8 cellular contexts compared by ENCODE assay signal in the genomic region with DNA sequence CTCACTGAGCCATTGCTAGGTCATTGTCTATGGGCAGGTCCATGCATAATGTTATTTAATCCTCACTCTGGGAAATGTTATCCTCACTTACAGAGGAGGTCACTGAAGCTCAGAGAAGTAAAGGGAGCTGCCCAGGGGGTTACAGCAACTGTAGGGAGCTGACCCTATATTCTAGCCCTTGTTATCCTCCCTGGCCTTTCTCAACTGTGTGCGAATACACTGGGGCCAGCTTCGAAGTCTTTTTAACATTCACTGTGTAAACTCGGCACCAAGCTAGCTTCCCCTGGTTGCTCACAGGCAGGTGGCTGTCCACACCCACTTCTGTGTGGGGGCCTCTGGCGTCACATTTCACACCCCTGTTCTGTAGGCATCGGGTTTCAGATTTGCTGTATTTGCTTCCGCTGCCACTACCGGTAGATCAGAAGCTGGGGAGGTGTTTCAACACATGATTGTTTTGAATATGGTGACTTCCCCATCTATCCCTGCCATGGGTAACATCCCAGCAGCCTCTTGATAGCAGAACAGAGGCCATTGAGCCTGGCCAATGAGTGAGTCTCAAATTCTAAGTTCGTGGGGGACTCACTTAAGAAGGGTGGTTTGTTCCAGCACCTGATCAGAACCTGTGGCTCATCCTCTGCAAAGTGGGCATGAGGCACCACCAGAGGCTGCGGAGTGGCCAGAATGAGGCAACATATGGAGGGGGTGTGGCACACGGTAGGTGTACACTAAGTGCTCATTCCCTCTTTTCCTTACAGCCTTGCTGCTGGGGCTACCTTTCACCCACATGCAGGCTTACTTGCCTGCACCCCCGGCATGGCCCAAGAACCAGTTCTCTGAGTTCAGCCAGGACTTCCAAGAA.
DNase-seq lines count a peak whose midpoint lies in the region; ATAC-seq and TF ChIP-seq lines count a peak whose summit lies in the region.

No MANE protein-coding gene starts in this region.

- no peak overlapping the region for H3K27ac ChIP-seq in A673 (ENCODE audit: low read depth, low read length, poor library complexity, severe bottlenecking)

- intact Hi-C loops in A673 (cut with micrococcal nuclease; ENCODE audit: unreplicated experiment) = no loop called here

- H3K4me3 ChIP-seq in A673 (ENCODE audit: low read depth, low read length, poor library complexity, severe bottlenecking) = no peak overlapping the region

- no peaks in the 10 kb centered on the region for H3K4me1 ChIP-seq in A673 (ENCODE audit: insufficient read depth, low read length, poor library complexity, severe bottlenecking)

- no TSS peak for BruUV-seq in A673 (replicated peaks; lab: Mats Ljungman, UMichigan)

- POLR2A ChIA-PET in A673 (lab: Charles Lee; ENCODE audit: low non-redundant PET) = no interaction called here

- CTCF ChIA-PET in A673 (lab: Charles Lee) = no interaction called here

- ATAC-seq in GM18858 (IDR thresholded peaks at IDR 0.05; ENCODE audit: unreplicated experiment) (peak; percentile 39), HG02763 (IDR thresholded peaks at IDR 0.05; ENCODE audit: unreplicated experiment) (peak; percentile 40)

- no peak for TF ChIP-seq CTCF in A673 (conservative IDR thresholded peaks at IDR 0.05; ENCODE audit: low read depth, low read length)

- no peaks in the 10 kb centered on the region for H3K36me3 ChIP-seq in A673 (ENCODE audit: insufficient read depth, low read length, poor library complexity, severe bottlenecking)

- no peaks in the 10 kb centered on the region for H3K9me3 ChIP-seq in A673 (ENCODE audit: low read depth, low read length, poor library complexity, severe bottlenecking)

- DNase-seq in NCI-H510A treated with DMSO at 0.1 percent for 48 hours (lab: John Stamatoyannopoulos, UW) (peak; percentile 43), iPS-NIHi11 (ENCODE audit: low spot score) (peak; percentile 68), EL (no peak), A673 (ENCODE audit: low spot score) (no peak)
- DNase-seq in activated CD8-positive, alpha-beta memory T cell treated with anti-CD3 and anti-CD28 coated beads, Interleukin-2, amount 50 U/mL, for 48 hours = peak; percentile 85
- peak; percentile 69 to 76 for DNase-seq in stimulated activated CD8-positive, alpha-beta memory T cell treated with anti-CD3 and anti-CD28 coated beads, Interleukin-4, amount 100 ng/mL, for 4 hours (ENCODE audit: low read depth in 2 of 2, low spot score in 1 of 2)

- no peaks in the 10 kb centered on the region for H3K27me3 ChIP-seq in A673 (replicated peaks; ENCODE audit: insufficient read depth, low read depth, low read length, poor library complexity)

Comparison
In these comparisons a context has a peak if more than half of its experiments do, and no peak if none do; other contexts are left out.
1. DNase-seq: peak in NCI-H510A treated with DMSO at 0.1 percent for 48 hours (single experiment), activated CD8-positive, alpha-beta memory T cell treated with anti-CD3 and anti-CD28 coated beads, Interleukin-2, amount 50 U/mL, for 48 hours (single experiment), iPS-NIHi11 (single experiment) and stimulated activated CD8-positive, alpha-beta memory T cell treated with anti-CD3 and anti-CD28 coated beads, Interleukin-4, amount 100 ng/mL, for 4 hours (2 of 2); none in EL (single experiment) and A673 (single experiment).